In the genomic region with DNA sequence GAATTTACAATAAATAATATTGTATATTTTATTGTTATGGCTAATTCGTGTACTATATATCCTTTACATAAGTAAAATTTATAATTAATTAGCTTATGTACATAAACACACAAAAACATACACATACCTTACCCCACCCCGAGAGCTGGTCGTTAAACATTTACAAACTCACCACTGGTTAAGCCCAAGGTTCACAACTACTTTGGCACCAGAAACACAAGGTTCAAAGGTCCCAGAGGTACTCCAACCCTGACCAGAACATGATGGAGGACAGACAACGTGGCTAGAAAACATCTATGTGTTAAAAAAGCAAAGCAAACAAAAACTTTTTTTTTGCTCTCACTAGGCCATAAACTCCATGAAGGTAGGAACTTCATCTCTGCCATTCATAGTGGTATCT, we compare ENCODE assay signal across 32 cellular contexts.
"Had no signal": no experiment of that assay in that cellular context is flagged by ENCODE, and none has a peak within 500 bp of the region (broad histone marks: within the 10 kb centered on the region; RNA-seq: fewer than 3 reads in every experiment).

No MANE protein-coding gene starts in this region.

- H3K36me3 Mint-ChIP-seq: naive thymus-derived CD8-positive, alpha-beta T cell had no signal

- FAIRE-seq: astrocyte had no signal

- DNase-seq: activated CD4-positive, alpha-beta memory T cell treated with anti-CD3 and anti-CD28 coated beads, Interleukin-2, amount 10 ng/mL, durations not matched to agents 7 days and 5 days; activated CD4-positive, alpha-beta T cell treated with anti-CD3 and anti-CD28 coated beads, Interleukin-2, amount 10 ng/mL, durations not matched to agents 7 days and 5 days; activated CD4-positive, CD25-positive, alpha-beta regulatory T cell treated with anti-CD3 and anti-CD28 coated beads, Interleukin-2, amount 50 U/mL, for 72 hours; activated CD8-positive, alpha-beta memory T cell treated with anti-CD3 and anti-CD28 coated beads, Interleukin-2, amount 50 U/mL, for 48 hours; activated gamma-delta T cell treated with Interleukin-2 at 50 U/mL for 16 hours; activated naive CD4-positive, alpha-beta T cell treated with anti-CD3 and anti-CD28 coated beads, Interleukin-2, amount 50 U/mL, for 16 hours; activated T-cell treated with anti-CD3 and anti-CD28 coated beads, Interleukin-2, amount 50 U/mL, for 24 hours; amniotic stem cell; brain microvascular endothelial cell; caudate nucleus; effector CD4-positive, alpha-beta T cell; foreskin keratinocyte; heart left ventricle; left ventricle myocardium superior; mammary epithelial cell; naive thymus-derived CD8-positive, alpha-beta T cell; nucleus accumbens; psoas muscle; stimulated activated CD4-positive, alpha-beta T cell treated with anti-CD3 and anti-CD28 coated beads, Interleukin-4, amount 100 ng/mL, for 1 hour; substantia nigra; T-helper 17 cell; T1000; upper lobe of right lung had no signal

- H2AFZ ChIP-seq: parathyroid adenoma had no signal

- H3K27ac Mint-ChIP-seq: activated CD4-positive, alpha-beta memory T cell treated with anti-CD3 and anti-CD28 coated beads, Interleukin-2, amount 10 ng/mL, durations not matched to agents 7 days and 5 days; activated CD4-positive, alpha-beta T cell treated with anti-CD3 and anti-CD28 coated beads, Interleukin-2, amount 10 ng/mL, durations not matched to agents 7 days and 5 days; activated T-cell treated with anti-CD3 and anti-CD28 coated beads, Interleukin-2, amount 50 U/mL, for 24 hours; activated T-helper 17 cell treated with anti-CD3 and anti-CD28 coated beads, Interleukin-2, amount 50 U/mL, for 72 hours; dendritic cell treated with granulocyte-macrophage colony-stimulating factor and Interleukin-4, amounts not matched to agents 40 ng/mL and 50 ng/mL, for 4 days; mesothelial cell of epicardium; naive thymus-derived CD8-positive, alpha-beta T cell; stimulated activated naive CD8-positive, alpha-beta T cell treated with anti-CD3 and anti-CD28 coated beads, Interleukin-15, Interleukin-2, amounts not matched to agents 100 ng/mL and 50 ng/mL, for 24 hours; T-helper 17 cell had no signal

- H3K27ac ChIP-seq: brain microvascular endothelial cell, esophagus muscularis mucosa, foreskin keratinocyte, heart left ventricle, parathyroid adenoma, psoas muscle, right atrium auricular region, upper lobe of right lung had no signal

- ATAC-seq: activated T-helper 17 cell treated with anti-CD3 and anti-CD28 coated beads, Interleukin-2, amount 50 U/mL, for 72 hours; foreskin keratinocyte; heart left ventricle; left ventricle myocardium superior; naive thymus-derived CD8-positive, alpha-beta T cell; psoas muscle; T-helper 17 cell; upper lobe of right lung had no signal

- H3K9ac ChIP-seq: parathyroid adenoma had no signal

- H3K4me1 ChIP-seq: psoas muscle, upper lobe of right lung had no signal

- H3K9me3 ChIP-seq: esophagus muscularis mucosa, heart left ventricle, psoas muscle, right atrium auricular region, upper lobe of right lung had no signal

- H3K79me2 ChIP-seq: parathyroid adenoma had no signal

- H3K9me3 Mint-ChIP-seq: activated CD4-positive, alpha-beta memory T cell treated with anti-CD3 and anti-CD28 coated beads, Interleukin-2, amount 10 ng/mL, durations not matched to agents 7 days and 5 days; activated CD4-positive, alpha-beta T cell treated with anti-CD3 and anti-CD28 coated beads, Interleukin-2, amount 10 ng/mL, durations not matched to agents 7 days and 5 days; activated T-cell treated with anti-CD3 and anti-CD28 coated beads, Interleukin-2, amount 50 U/mL, for 24 hours; activated T-helper 17 cell treated with anti-CD3 and anti-CD28 coated beads, Interleukin-2, amount 50 U/mL, for 72 hours; dendritic cell treated with granulocyte-macrophage colony-stimulating factor and Interleukin-4, amounts not matched to agents 40 ng/mL and 50 ng/mL, for 4 days; naive thymus-derived CD8-positive, alpha-beta T cell; neural crest cell; stimulated activated naive CD8-positive, alpha-beta T cell treated with anti-CD3 and anti-CD28 coated beads, Interleukin-15, Interleukin-2, amounts not matched to agents 100 ng/mL and 50 ng/mL, for 24 hours had no signal

- H3K4me1 Mint-ChIP-seq: activated T-helper 17 cell treated with anti-CD3 and anti-CD28 coated beads, Interleukin-2, amount 50 U/mL, for 72 hours; mesothelial cell of epicardium had no signal

- H3K4me3 Mint-ChIP-seq: activated CD4-positive, alpha-beta memory T cell treated with anti-CD3 and anti-CD28 coated beads, Interleukin-2, amount 10 ng/mL, durations not matched to agents 7 days and 5 days; activated CD4-positive, alpha-beta T cell treated with anti-CD3 and anti-CD28 coated beads, Interleukin-2, amount 10 ng/mL, durations not matched to agents 7 days and 5 days; activated T-cell treated with anti-CD3 and anti-CD28 coated beads, Interleukin-2, amount 50 U/mL, for 24 hours; activated T-helper 17 cell treated with anti-CD3 and anti-CD28 coated beads, Interleukin-2, amount 50 U/mL, for 72 hours; dendritic cell treated with granulocyte-macrophage colony-stimulating factor and Interleukin-4, amounts not matched to agents 40 ng/mL and 50 ng/mL, for 4 days; mesothelial cell of epicardium; naive thymus-derived CD8-positive, alpha-beta T cell; neural crest cell; stimulated activated naive CD8-positive, alpha-beta T cell treated with anti-CD3 and anti-CD28 coated beads, Interleukin-15, Interleukin-2, amounts not matched to agents 100 ng/mL and 50 ng/mL, for 24 hours; T-helper 17 cell had no signal

- H3K36me3 ChIP-seq: brain microvascular endothelial cell, esophagus muscularis mucosa, heart left ventricle, right atrium auricular region, upper lobe of right lung had no signal

- H3K27me3 Mint-ChIP-seq: activated CD4-positive, alpha-beta memory T cell treated with anti-CD3 and anti-CD28 coated beads, Interleukin-2, amount 10 ng/mL, durations not matched to agents 7 days and 5 days; activated CD4-positive, alpha-beta T cell treated with anti-CD3 and anti-CD28 coated beads, Interleukin-2, amount 10 ng/mL, durations not matched to agents 7 days and 5 days; activated T-helper 17 cell treated with anti-CD3 and anti-CD28 coated beads, Interleukin-2, amount 50 U/mL, for 72 hours; dendritic cell treated with granulocyte-macrophage colony-stimulating factor and Interleukin-4, amounts not matched to agents 40 ng/mL and 50 ng/mL, for 4 days; naive thymus-derived CD8-positive, alpha-beta T cell; stimulated activated naive CD8-positive, alpha-beta T cell treated with anti-CD3 and anti-CD28 coated beads, Interleukin-15, Interleukin-2, amounts not matched to agents 100 ng/mL and 50 ng/mL, for 24 hours; T-helper 17 cell had no signal

- H3K27me3 ChIP-seq: brain microvascular endothelial cell, esophagus muscularis mucosa, foreskin keratinocyte, heart left ventricle, right atrium auricular region, upper lobe of right lung had no signal

- H3K4me3 ChIP-seq: esophagus muscularis mucosa, heart left ventricle, psoas muscle, right atrium auricular region, upper lobe of right lung had no signal
